ENCODE assay signal across 11 cellular contexts in the genomic region with DNA sequence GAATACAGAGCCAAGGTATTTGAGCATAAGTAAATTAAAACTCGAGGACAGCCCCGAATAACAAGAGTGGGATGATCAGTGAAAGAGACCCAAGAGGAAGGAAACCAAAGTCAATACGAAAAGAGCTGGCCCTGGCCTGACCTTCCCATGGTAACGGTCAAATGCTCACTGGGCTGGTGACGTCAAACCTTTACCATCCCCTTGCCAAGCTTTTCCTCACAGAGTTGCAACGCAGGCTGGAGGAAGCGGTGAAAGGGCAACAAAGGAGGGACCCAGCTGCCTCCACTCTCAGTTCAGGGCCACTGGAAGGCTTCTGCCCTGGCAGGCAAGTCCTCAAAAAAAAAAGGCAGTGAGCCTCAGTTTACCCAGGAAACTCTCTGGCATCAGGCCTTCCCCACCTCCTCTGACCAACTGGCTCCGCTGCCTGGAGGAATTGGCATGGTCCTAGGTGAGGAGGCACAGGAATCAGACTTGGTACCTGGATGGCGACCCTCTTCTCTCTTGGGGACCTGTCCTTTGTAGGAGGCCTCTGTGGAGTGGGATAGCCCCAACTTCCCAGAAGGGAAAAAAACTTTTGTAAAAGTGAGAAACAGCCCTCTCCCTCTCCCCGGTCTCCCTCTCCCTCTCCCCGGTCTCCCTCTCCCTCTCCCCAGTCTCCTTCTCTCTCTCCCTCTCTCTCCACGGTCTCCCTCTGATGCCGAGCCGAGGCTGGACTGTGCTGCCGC.
A peak's percentile ranks its signal among the peaks of the same experiment; 100 is the strongest.
DNase-seq lines count a peak whose midpoint lies in the region; ATAC-seq and TF ChIP-seq lines count a peak whose summit lies in the region.
"Had no signal": no experiment of that assay in that cellular context is flagged by ENCODE, and none has a peak within 500 bp of the region (broad histone marks: within the 10 kb centered on the region; RNA-seq: fewer than 3 reads in every experiment).

No MANE protein-coding gene starts in this region.

- H3K27me3 ChIP-seq in right lobe of liver: no peaks in the 10 kb centered on the region
- no peaks in the 10 kb centered on the region for H3K27me3 ChIP-seq in tibial artery

- H3K36me3 ChIP-seq in right lobe of liver (no peaks in the 10 kb centered on the region), tibial artery (no peaks in the 10 kb centered on the region)

- H3K9me3 ChIP-seq in right lobe of liver (no peaks in the 10 kb centered on the region), tibial artery (no peaks in the 10 kb centered on the region)

- H3K4me1 ChIP-seq in right lobe of liver (peaks cover 0 to 13% (median 1%) of the 10 kb centered on the region in 4 donors), tibial artery (peaks cover 0 to 11% (median 6%) of the 10 kb centered on the region in 4 donors)

- DNase-seq in NOMO-1 (lab: John Stamatoyannopoulos, UW; ENCODE audit: unreplicated experiment in 2 of 2) (peak; percentile 18 to 29), NOMO-1 treated with dmso at 0.1 percent for 144 hours (lab: John Stamatoyannopoulos, UW; ENCODE audit: unreplicated experiment) (no peak), dermis blood vessel endothelial cell (peak; percentile 78), right lobe of liver (peak; percentile 78 to 90 (median 90)), tibial artery (peak; percentile 72 to 79), HUDEP-2 (lab: John Stamatoyannopoulos, UW; ENCODE audit: unreplicated experiment in 76 of 76) (no peak), NCI-H510A (lab: John Stamatoyannopoulos, UW) (no peak)
- DNase-seq in effector CD8-positive, alpha-beta T cell (lab: John Stamatoyannopoulos, UW): no peak
- DNase-seq: DMS53; stimulated activated naive CD4-positive, alpha-beta T cell had no signal

- H3K27ac ChIP-seq in right lobe of liver: peak overlapping the region; percentile 61 to 72 (median 69)
- no peak overlapping the region for H3K27ac ChIP-seq in tibial artery
- H3K27ac ChIP-seq: 22Rv1 had no signal

- peak; percentile 95 to 97 (median 96) for ATAC-seq in right lobe of liver

- TF ChIP-seq CTCF in right lobe of liver (IDR thresholded peaks at IDR 0.05): no peak
- no peak for TF ChIP-seq CTCF in tibial artery (IDR thresholded peaks at IDR 0.05)

- 42% methylated on average over 11 of the region's 15 CpGs for WGBS in right lobe of liver (ENCODE audit: insufficient coverage, low coverage, low lambda C conversion rate, missing lambda C conversion rate)

- H3K4me3 ChIP-seq in right lobe of liver (no peak overlapping the region), tibial artery (no peak overlapping the region)

- peak; percentile 52 for TF ChIP-seq POLR2A in right lobe of liver (IDR thresholded peaks at IDR 0.05)

- intact Hi-C loops in right lobe of liver (cut with DNase I) (no loop called here), tibial artery (cut with DNase I; ENCODE audit: low total_unique reads) (no loop called here)

Comparison
In these comparisons a context has a peak if more than half of its experiments do, and no peak if none do; other contexts are left out.
1. DNase-seq: peak in NOMO-1 (2 of 2), dermis blood vessel endothelial cell (single experiment), right lobe of liver (3 of 3) and tibial artery (2 of 2); none in NOMO-1 treated with dmso at 0.1 percent for 144 hours (single experiment), HUDEP-2 (0 of 76), effector CD8-positive, alpha-beta T cell (single experiment) and NCI-H510A (single experiment).
2. H3K27ac ChIP-seq: peak in right lobe of liver (3 of 3); none in tibial artery (0 of 2).